Comparison of ENCODE assay signal across 1 cellular context in genomic region chr10:124660404-124661125, GRCh38.
TF ChIP-seq lines count a peak whose summit lies in the region.

No MANE protein-coding gene starts in this region.

TF ChIP-seq in K562, 482 proteins besides CTCF, POLR2A, EP300 and RAD21 (continued from another document):
- TF ChIP-seq ZBTB40 (IDR thresholded peaks at IDR 0.05) (peak; percentile 94), ZBTB40 (CRISPR knock-in tag; IDR thresholded peaks at IDR 0.05) (peak; percentile 90), HDAC2 (IDR thresholded peaks at IDR 0.05) (no peak)
